ENCODE assay signal across 11 cellular contexts in genomic region chr1:40712405-40712944, GRCh38. TPM values are rescaled to one million over a fixed set of nuclear protein-coding genes. Genes with fewer than 3 reads are reported as not detected.
A peak's percentile ranks its signal among the peaks of the same experiment; 100 is the strongest.
DNase-seq lines count a peak whose midpoint lies in the region; ATAC-seq, FAIRE-seq and TF ChIP-seq lines count a peak whose summit lies in the region.
"Had no signal": no experiment of that assay in that cellular context is flagged by ENCODE, and none has a peak within 500 bp of the region (broad histone marks: within the 10 kb centered on the region; RNA-seq: fewer than 3 reads in every experiment).

No MANE protein-coding gene starts in this region.

- TF ChIP-seq EP300 in gastroesophageal sphincter (IDR thresholded peaks at IDR 0.05) (no peak), suprapubic skin (IDR thresholded peaks at IDR 0.05) (no peak)

- no peak for DNase-seq in T-helper 1 cell
- DNase-seq in NCI-H774 (lab: John Stamatoyannopoulos, UW) = peak; percentile 91
- no peak for DNase-seq in suprapubic skin (ENCODE audit: low spot score in 2 of 2)
- no peak for DNase-seq in H54 (ENCODE audit: insufficient read length, low spot score)
- no peak for DNase-seq in NCI-H524 (lab: John Stamatoyannopoulos, UW)
- DNase-seq in activated T-cell treated with anti-CD3 and anti-CD28 coated beads, Interleukin-2, amount 50 U/mL, for 1 hour = no peak
- DNase-seq: anterior cingulate cortex; naive thymus-derived CD8-positive, alpha-beta T cell; NCI-H510A treated with DMSO at 0.1 percent for 48 hours had no signal

- no peaks in the 10 kb centered on the region for H3K27me3 Mint-ChIP-seq in T-helper 1 cell treated with Interleukin-12 subunit alpha and Interleukin-12 subunit beta and Interleukin-4 antibody, amounts not matched to agents 30 μg/mL and 1 μg/mL, for 36 hours (ENCODE audit: low read depth)
- H3K27me3 Mint-ChIP-seq: naive thymus-derived CD8-positive, alpha-beta T cell had no signal

- H3K9me3 ChIP-seq in gastroesophageal sphincter (no peaks in the 10 kb centered on the region), suprapubic skin (no peaks in the 10 kb centered on the region)

- FAIRE-seq in H54 (lab: Jason Lieb, UNC) = no peak

- 20 to 72% methylated on average over 1 to 4 of the region's 5 CpGs for WGBS in gastroesophageal sphincter (ENCODE audit: low coverage in 1 of 2), 2 donors
- WGBS in suprapubic skin = 57% methylated on average over 5 of the region's 5 CpGs

- TF ChIP-seq CTCF in gastroesophageal sphincter (IDR thresholded peaks at IDR 0.05) (no peak), suprapubic skin (IDR thresholded peaks at IDR 0.05) (no peak)

- TF ChIP-seq POLR2A in gastroesophageal sphincter (IDR thresholded peaks at IDR 0.05) (no peak), suprapubic skin (IDR thresholded peaks at IDR 0.05) (no peak), H54 (IDR thresholded peaks at IDR 0.05; ENCODE audit: low read depth, low read length) (no peak)

- H3K27ac ChIP-seq in gastroesophageal sphincter = peak overlapping the region; percentile 43 to 98 (median 82)
- H3K27ac ChIP-seq in suprapubic skin = peak overlapping the region; percentile 72

- no peaks in the 10 kb centered on the region for H3K9me3 Mint-ChIP-seq in T-helper 1 cell treated with Interleukin-12 subunit alpha and Interleukin-12 subunit beta and Interleukin-4 antibody, amounts not matched to agents 30 μg/mL and 1 μg/mL, for 36 hours
- H3K9me3 Mint-ChIP-seq: naive thymus-derived CD8-positive, alpha-beta T cell had no signal

- peak overlapping the region; percentile 20 for H3K27ac Mint-ChIP-seq in T-helper 1 cell treated with Interleukin-12 subunit alpha and Interleukin-12 subunit beta and Interleukin-4 antibody, amounts not matched to agents 30 μg/mL and 1 μg/mL, for 36 hours

- H3K36me3 Mint-ChIP-seq in T-helper 1 cell treated with Interleukin-12 subunit alpha and Interleukin-12 subunit beta and Interleukin-4 antibody, amounts not matched to agents 30 μg/mL and 1 μg/mL, for 36 hours (ENCODE audit: low read depth) = peaks cover 35% of the 10 kb centered on the region

- no peak overlapping the region for H3K4me3 Mint-ChIP-seq in T-helper 1 cell treated with Interleukin-12 subunit alpha and Interleukin-12 subunit beta and Interleukin-4 antibody, amounts not matched to agents 30 μg/mL and 1 μg/mL, for 36 hours

- H3K27me3 ChIP-seq in gastroesophageal sphincter = no peaks in the 10 kb centered on the region
- H3K27me3 ChIP-seq in suprapubic skin = no peaks in the 10 kb centered on the region

- H3K36me3 ChIP-seq in gastroesophageal sphincter = no peaks in the 10 kb centered on the region
- H3K36me3 ChIP-seq in suprapubic skin = no peaks in the 10 kb centered on the region

- H3K4me1 Mint-ChIP-seq in T-helper 1 cell treated with Interleukin-12 subunit alpha and Interleukin-12 subunit beta and Interleukin-4 antibody, amounts not matched to agents 30 μg/mL and 1 μg/mL, for 36 hours (ENCODE audit: low read depth) = peaks cover 61% of the 10 kb centered on the region

- H3K4me1 ChIP-seq in gastroesophageal sphincter = peaks cover 5 to 90% (median 32%) of the 10 kb centered on the region in 3 donors
- H3K4me1 ChIP-seq in suprapubic skin = peaks cover 61% of the 10 kb centered on the region

- no peak overlapping the region for H3K4me3 ChIP-seq in gastroesophageal sphincter
- no peak overlapping the region for H3K4me3 ChIP-seq in suprapubic skin

- no peak for ATAC-seq in gastroesophageal sphincter
- ATAC-seq: naive thymus-derived CD8-positive, alpha-beta T cell had no signal

RNA-seq across cellular contexts. Expression of gene NFYC, which starts 21.0 kb away (rescaled TPM):
- 10 to 100 TPM; 32.4 to 54.2 (median 46.5) TPM for total RNA-seq in gastroesophageal sphincter
- 100 to 1,000 TPM in 1 of 4 donors, 10 to 100 TPM in 3; 62.9 to 111 (median 83.5) TPM for total RNA-seq in suprapubic skin

RNA-seq across cellular contexts. Expression of gene RIMS3, which starts 47.0 kb away (rescaled TPM):
- total RNA-seq in gastroesophageal sphincter (10 to 100 TPM in 2 of 4 donors, 1 to 10 TPM in 2; 4.4 to 23.6 (median 10.0) TPM), suprapubic skin (1 to 10 TPM; 2.8 to 8.2 (median 4.8) TPM)
